ENCODE assay signal across 1 cellular context in the genomic region with DNA sequence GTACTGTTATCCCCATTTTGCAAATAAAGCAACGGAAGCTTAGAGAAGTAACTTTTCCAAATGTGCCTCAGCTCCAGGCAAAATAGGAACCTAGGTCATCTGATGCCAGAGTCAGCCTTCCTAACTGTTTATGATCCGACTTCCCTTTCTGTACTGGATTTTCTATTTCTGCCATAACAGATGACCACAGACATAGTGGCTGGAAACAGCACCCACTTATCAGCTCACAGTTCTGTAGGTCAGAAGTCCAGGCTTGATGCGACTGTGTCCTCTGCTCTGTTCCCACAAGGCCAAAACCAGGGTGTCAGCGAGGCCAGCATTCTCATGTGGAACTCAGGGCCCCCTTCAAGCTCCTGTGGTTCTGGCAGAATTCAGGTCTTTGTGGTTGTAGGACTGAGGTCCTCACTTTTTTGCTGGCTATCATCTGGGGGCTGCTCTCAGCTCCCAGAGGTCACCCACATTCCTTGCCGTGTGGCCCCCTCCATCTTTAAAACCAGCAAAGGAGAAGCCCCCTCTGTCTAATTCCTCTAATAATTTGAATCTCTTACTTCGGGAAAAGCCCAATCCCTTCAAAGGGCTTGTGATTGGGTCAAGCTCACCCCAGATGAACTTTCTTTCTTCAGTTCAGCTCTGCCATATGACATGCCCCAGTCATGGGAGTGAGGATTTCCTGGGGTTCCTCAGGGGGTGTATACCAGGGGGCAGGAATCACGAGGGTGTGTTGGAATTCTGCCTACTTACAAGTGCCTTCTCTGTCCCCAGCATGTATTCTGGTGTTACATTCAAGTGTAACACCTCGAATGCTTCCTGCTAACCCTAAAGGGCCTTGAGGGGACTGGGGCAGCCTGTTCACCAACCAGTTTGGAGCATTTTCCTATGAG.
TF ChIP-seq lines count a peak whose summit lies in the region.

No MANE protein-coding gene starts in this region.

TF ChIP-seq in GM12878, 131 proteins besides CTCF, POLR2A, EP300 and RAD21:
- TF ChIP-seq HCFC1 (IDR thresholded peaks at IDR 0.05; ENCODE audit: low read length) (no peak), POU2F2 (IDR thresholded peaks at IDR 0.05; ENCODE audit: borderline replicate concordance, low read depth, low read length) (no peak), MTA3 (IDR thresholded peaks at IDR 0.05; ENCODE audit: borderline replicate concordance, low read length) (no peak), BCL11A (IDR thresholded peaks at IDR 0.05; ENCODE audit: low read depth, low read length) (no peak), POLR2AphosphoS5 (IDR thresholded peaks at IDR 0.05; ENCODE audit: low read length) (no peak), TBL1XR1 (IDR thresholded peaks at IDR 0.05; ENCODE audit: low read depth, low read length) (no peak), MEF2A (IDR thresholded peaks at IDR 0.05; ENCODE audit: insufficient read depth, low read depth, low read length) (no peak), NFYA (IDR thresholded peaks at IDR 0.05; ENCODE audit: borderline replicate concordance, low read depth, low read length) (no peak), IRF4 (IDR thresholded peaks at IDR 0.05; ENCODE audit: low read depth, low read length) (no peak), RFX5 (IDR thresholded peaks at IDR 0.05; ENCODE audit: low read depth, low read length) (no peak)
- TF ChIP-seq, protein P1, sequence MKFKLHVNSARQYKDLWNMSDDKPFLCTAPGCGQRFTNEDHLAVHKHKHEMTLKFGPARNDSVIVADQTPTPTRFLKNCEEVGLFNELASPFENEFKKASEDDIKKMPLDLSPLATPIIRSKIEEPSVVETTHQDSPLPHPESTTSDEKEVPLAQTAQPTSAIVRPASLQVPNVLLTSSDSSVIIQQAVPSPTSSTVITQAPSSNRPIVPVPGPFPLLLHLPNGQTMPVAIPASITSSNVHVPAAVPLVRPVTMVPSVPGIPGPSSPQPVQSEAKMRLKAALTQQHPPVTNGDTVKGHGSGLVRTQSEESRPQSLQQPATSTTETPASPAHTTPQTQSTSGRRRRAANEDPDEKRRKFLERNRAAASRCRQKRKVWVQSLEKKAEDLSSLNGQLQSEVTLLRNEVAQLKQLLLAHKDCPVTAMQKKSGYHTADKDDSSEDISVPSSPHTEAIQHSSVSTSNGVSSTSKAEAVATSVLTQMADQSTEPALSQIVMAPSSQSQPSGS (IDR thresholded peaks at IDR 0.05; ENCODE audit: low read length), result no peak
- TF ChIP-seq, protein P2, sequence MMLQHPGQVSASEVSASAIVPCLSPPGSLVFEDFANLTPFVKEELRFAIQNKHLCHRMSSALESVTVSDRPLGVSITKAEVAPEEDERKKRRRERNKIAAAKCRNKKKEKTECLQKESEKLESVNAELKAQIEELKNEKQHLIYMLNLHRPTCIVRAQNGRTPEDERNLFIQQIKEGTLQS (IDR thresholded peaks at IDR 0.05; ENCODE audit: borderline replicate concordance, extremely low read depth, low read depth, low read length), result no peak
